Comparison of ENCODE assay signal across 10 cellular contexts in genomic region chr1:159853417-159853816, GRCh38. TPM values are rescaled to one million over a fixed set of nuclear protein-coding genes. Genes with fewer than 3 reads are reported as not detected.
A peak's percentile ranks its signal among the peaks of the same experiment; 100 is the strongest.
DNase-seq lines count a peak whose midpoint lies in the region; ATAC-seq and TF ChIP-seq lines count a peak whose summit lies in the region.
"Had no signal": no experiment of that assay in that cellular context is flagged by ENCODE, and none has a peak within 500 bp of the region (broad histone marks: within the 10 kb centered on the region; RNA-seq: fewer than 3 reads in every experiment).

No MANE protein-coding gene starts in this region.

- no peak for TF ChIP-seq POLR2A in esophagus muscularis mucosa (IDR thresholded peaks at IDR 0.05; ENCODE audit: low read depth)

- 53% methylated on average over 2 of the region's 2 CpGs for WGBS in esophagus muscularis mucosa

- H3K4me3 Mint-ChIP-seq in CD8-positive, alpha-beta T cell = peak overlapping the region; percentile 92
- no peak overlapping the region for H3K4me3 Mint-ChIP-seq in activated CD8-positive, alpha-beta memory T cell treated with anti-CD3 and anti-CD28 coated beads, Interleukin-2, amount 10 ng/mL, durations not matched to agents 7 days and 5 days

- CTCF ChIA-PET in CD8-positive, alpha-beta T cell (lab: Charles Lee) = interaction anchor here (1.5 to 5.2 kb wide), 3 partner anchors 38 to 83 kb away, joined by 7 to 31 read pairs (median 31); no protein-coding TSS in a partner anchor
- CTCF ChIA-PET in activated CD8-positive, alpha-beta memory T cell treated with anti-CD3 and anti-CD28 coated beads, Interleukin-2, amount 10 ng/mL, durations not matched to agents 7 days and 5 days (lab: Charles Lee) = interaction anchor here (1.1 to 1.7 kb wide), 8 partner anchors 20 to 154 kb away, joined by 3 to 6 read pairs (median 5); partner anchors contain the start of gene SLAMF8

- H3K9me3 ChIP-seq in CD8-positive, alpha-beta T cell (ENCODE audit: low read length) = no peaks in the 10 kb centered on the region
- H3K9me3 ChIP-seq in MG63 (no peaks in the 10 kb centered on the region), esophagus muscularis mucosa (no peaks in the 10 kb centered on the region)

- H3K9me3 Mint-ChIP-seq in CD8-positive, alpha-beta T cell = no peaks in the 10 kb centered on the region
- H3K9me3 Mint-ChIP-seq in activated CD8-positive, alpha-beta memory T cell treated with anti-CD3 and anti-CD28 coated beads, Interleukin-2, amount 10 ng/mL, durations not matched to agents 7 days and 5 days (ENCODE audit: low read depth) = no peaks in the 10 kb centered on the region

- peaks cover 18% of the 10 kb centered on the region for H3K4me1 ChIP-seq in CD8-positive, alpha-beta T cell (ENCODE audit: insufficient read depth, low read length)
- H3K4me1 ChIP-seq in esophagus muscularis mucosa = peaks cover 8 to 33% (median 25%) of the 10 kb centered on the region in 4 donors

- no peak for TF ChIP-seq EP300 in esophagus muscularis mucosa (IDR thresholded peaks at IDR 0.05)

- no peaks in the 10 kb centered on the region for H3K27me3 ChIP-seq in CD8-positive, alpha-beta T cell (ENCODE audit: insufficient read depth, low read length)
- H3K27me3 ChIP-seq in MG63 = no peaks in the 10 kb centered on the region
- H3K27me3 ChIP-seq in esophagus muscularis mucosa = no peaks in the 10 kb centered on the region

- H3K27ac Mint-ChIP-seq in CD8-positive, alpha-beta T cell = peak overlapping the region; percentile 85
- H3K27ac Mint-ChIP-seq in activated CD8-positive, alpha-beta memory T cell treated with anti-CD3 and anti-CD28 coated beads, Interleukin-2, amount 10 ng/mL, durations not matched to agents 7 days and 5 days = no peak overlapping the region

- POLR2A ChIA-PET in CD8-positive, alpha-beta T cell (lab: Charles Lee) = interaction anchor here (0.9 to 1.7 kb wide), 2 partner anchors 30 to 50 kb away, joined by 3 to 4 read pairs; no protein-coding TSS in a partner anchor

- no peaks in the 10 kb centered on the region for H3K27me3 Mint-ChIP-seq in CD8-positive, alpha-beta T cell (ENCODE audit: low read depth)
- peaks cover 10% of the 10 kb centered on the region for H3K27me3 Mint-ChIP-seq in activated CD8-positive, alpha-beta memory T cell treated with anti-CD3 and anti-CD28 coated beads, Interleukin-2, amount 10 ng/mL, durations not matched to agents 7 days and 5 days

- no peak for DNase-seq in CD8-positive, alpha-beta T cell
- DNase-seq in MG63 = no peak
- no peak for DNase-seq in esophagus muscularis mucosa (ENCODE audit: extremely low spot score)
- DNase-seq in retinal pigment epithelial cell (ENCODE audit: low read depth) = no peak
- DNase-seq in DMS79 (lab: John Stamatoyannopoulos, UW) = no peak
- no peak for DNase-seq in activated CD8-positive, alpha-beta memory T cell treated with anti-CD3 and anti-CD28 coated beads, Interleukin-2, amount 10 ng/mL, durations not matched to agents 7 days and 5 days
- DNase-seq: DND-41 had no signal

- no peak overlapping the region for H3K4me3 ChIP-seq in CD8-positive, alpha-beta T cell (ENCODE audit: low read depth, low read length)
- H3K4me3 ChIP-seq in MG63 (peak overlapping the region; percentile 61), esophagus muscularis mucosa (peak overlapping the region in 2 of 4 donors; percentile 79 to 81), retinal pigment epithelial cell (ENCODE audit: low read length) (peak overlapping the region; percentile 60)
- H3K4me3 ChIP-seq: lung had no signal

- TF ChIP-seq CTCF in CD8-positive, alpha-beta T cell (IDR thresholded peaks at IDR 0.05) = no peak
- TF ChIP-seq CTCF in esophagus muscularis mucosa (IDR thresholded peaks at IDR 0.05) (no peak), retinal pigment epithelial cell (conservative IDR thresholded peaks at IDR 0.05; ENCODE audit: low read depth, low read length) (no peak)

- H3K27ac ChIP-seq in CD8-positive, alpha-beta T cell (ENCODE audit: low read depth, low read length) = no peak overlapping the region
- peak overlapping the region; percentile 91 to 96 (median 95) for H3K27ac ChIP-seq in esophagus muscularis mucosa (replicated peaks in 1 of 4)

- ATAC-seq in CD8-positive, alpha-beta T cell = no peak
- ATAC-seq in activated CD8-positive, alpha-beta memory T cell treated with anti-CD3 and anti-CD28 coated beads, Interleukin-2, amount 10 ng/mL, durations not matched to agents 7 days and 5 days = no peak
- no peak for ATAC-seq in GM21723 (IDR thresholded peaks at IDR 0.05; ENCODE audit: unreplicated experiment)
- ATAC-seq in GM19397 (IDR thresholded peaks at IDR 0.05; ENCODE audit: unreplicated experiment) = no peak

- intact Hi-C loops in CD8-positive, alpha-beta T cell (cut with DNase I, micrococcal nuclease) = loop anchor here in 1 of 2 experiments (1.0 to 5.0 kb wide), 4 partner anchors 27 to 73 kb away; partner anchors contain the start of genes DUSP23 and SLAMF8
- intact Hi-C loops in esophagus muscularis mucosa (cut with DNase I) = no loop called here

- no peaks in the 10 kb centered on the region for H3K36me3 ChIP-seq in CD8-positive, alpha-beta T cell (ENCODE audit: insufficient read depth, low read length)
- H3K36me3 ChIP-seq in MG63 = no peaks in the 10 kb centered on the region
- no peaks in the 10 kb centered on the region for H3K36me3 ChIP-seq in esophagus muscularis mucosa

- peaks cover 39% of the 10 kb centered on the region for H3K4me1 Mint-ChIP-seq in CD8-positive, alpha-beta T cell (ENCODE audit: low read depth)
- H3K4me1 Mint-ChIP-seq in activated CD8-positive, alpha-beta memory T cell treated with anti-CD3 and anti-CD28 coated beads, Interleukin-2, amount 10 ng/mL, durations not matched to agents 7 days and 5 days = peaks cover 12% of the 10 kb centered on the region

- H3K36me3 Mint-ChIP-seq in CD8-positive, alpha-beta T cell = peaks cover 4% of the 10 kb centered on the region
- no peaks in the 10 kb centered on the region for H3K36me3 Mint-ChIP-seq in activated CD8-positive, alpha-beta memory T cell treated with anti-CD3 and anti-CD28 coated beads, Interleukin-2, amount 10 ng/mL, durations not matched to agents 7 days and 5 days

RNA-seq across cellular contexts. Expression of gene VSIG8, which starts 9.0 kb away (rescaled TPM):
- total RNA-seq in CD8-positive, alpha-beta T cell = not detected
- total RNA-seq in MG63 (2014; rRNA removed; shearing (Covaris generic); ENCODE audit: low replicate concordance) = not detected in 2 replicates
- not detected for total RNA-seq in esophagus muscularis mucosa
- total RNA-seq in activated CD8-positive, alpha-beta memory T cell treated with anti-CD3 and anti-CD28 coated beads, Interleukin-2, amount 10 ng/mL, durations not matched to agents 7 days and 5 days = not detected

RNA-seq across cellular contexts. Expression of gene SLAMF8, which starts 26.7 kb away (rescaled TPM):
- total RNA-seq in CD8-positive, alpha-beta T cell = under 1 TPM; 0.30 to 0.47 TPM
- total RNA-seq in MG63 (2014; rRNA removed; shearing (Covaris generic); ENCODE audit: low replicate concordance) = not detected in 2 replicates
- total RNA-seq in esophagus muscularis mucosa = 1 to 10 TPM; 1.9 to 8.4 (median 3.5) TPM
- total RNA-seq in activated CD8-positive, alpha-beta memory T cell treated with anti-CD3 and anti-CD28 coated beads, Interleukin-2, amount 10 ng/mL, durations not matched to agents 7 days and 5 days = 1 to 10 TPM in 1 of 2 experiments, under 1 TPM in 1; 0.70 to 1.5 TPM

RNA-seq across cellular contexts. Expression of gene CFAP45, which starts 46.5 kb away (rescaled TPM):
- 1 to 10 TPM; 4.9 to 7.1 TPM for total RNA-seq in CD8-positive, alpha-beta T cell
- total RNA-seq in MG63 (2014; rRNA removed; shearing (Covaris generic); ENCODE audit: low replicate concordance) = 0.10 and 0.39 TPM in 2 replicates
- under 1 TPM in 2 of 4 donors, not detected in 2; 0.17 to 0.32 TPM for total RNA-seq in esophagus muscularis mucosa
- total RNA-seq in activated CD8-positive, alpha-beta memory T cell treated with anti-CD3 and anti-CD28 coated beads, Interleukin-2, amount 10 ng/mL, durations not matched to agents 7 days and 5 days = 1 to 10 TPM; 1.3 to 1.6 TPM

RNA-seq across cellular contexts. Expression of gene FCRL6, which starts 51.3 kb away (rescaled TPM):
- 1 to 10 TPM; 5.6 to 6.6 TPM for total RNA-seq in CD8-positive, alpha-beta T cell
- total RNA-seq in MG63 (2014; rRNA removed; shearing (Covaris generic); ENCODE audit: low replicate concordance) = not detected in 2 replicates
- under 1 TPM in 1 of 4 donors, not detected in 3; 0.45 TPM for total RNA-seq in esophagus muscularis mucosa
- under 1 TPM; 0.23 to 0.61 TPM for total RNA-seq in activated CD8-positive, alpha-beta memory T cell treated with anti-CD3 and anti-CD28 coated beads, Interleukin-2, amount 10 ng/mL, durations not matched to agents 7 days and 5 days
